In the genomic region with DNA sequence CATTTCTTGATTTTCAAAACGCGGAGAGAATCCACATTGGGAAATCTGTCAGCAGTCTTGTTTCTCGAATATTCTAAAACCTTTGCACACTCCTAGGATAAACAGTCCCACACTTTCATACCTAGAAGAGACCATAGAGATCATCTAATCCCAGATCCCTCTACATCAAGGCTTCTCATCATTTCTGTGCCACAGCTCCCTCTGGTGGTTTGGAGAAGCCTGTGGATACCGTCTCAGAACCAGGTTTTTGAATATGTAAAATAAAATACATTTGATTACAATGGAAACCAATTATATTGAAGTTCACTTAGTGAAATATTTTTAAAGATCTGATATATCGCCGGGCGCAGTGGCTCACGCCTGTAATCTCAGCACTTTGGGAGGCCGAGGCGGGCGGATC, we compare ENCODE assay signal across 8 cellular contexts.
A peak's percentile ranks its signal among the peaks of the same experiment; 100 is the strongest.
DNase-seq lines count a peak whose midpoint lies in the region; ATAC-seq, FAIRE-seq and TF ChIP-seq lines count a peak whose summit lies in the region.

No MANE protein-coding gene starts in this region.

- H3K36me3 ChIP-seq in upper lobe of right lung = no peaks in the 10 kb centered on the region

- TF ChIP-seq POLR2A in A549 (IDR thresholded peaks at IDR 0.05; ENCODE audit: low read length) = no peak

- H3K9me3 ChIP-seq in A549 (peaks cover 6% of the 10 kb centered on the region; the same call in 1 of the 3 replicates), upper lobe of right lung (no peaks in the 10 kb centered on the region)

- H3K4me2 ChIP-seq in A549 = no peak overlapping the region

- peaks cover 2% of the 10 kb centered on the region for H3K27me3 ChIP-seq in foreskin keratinocyte
- H3K27me3 ChIP-seq in upper lobe of right lung = no peaks in the 10 kb centered on the region

- no peak for FAIRE-seq in A549 (lab: Jason Lieb, UNC)

- H3K4me1 ChIP-seq in A549 (no peaks in the 10 kb centered on the region), foreskin keratinocyte (no peaks in the 10 kb centered on the region), upper lobe of right lung (no peaks in the 10 kb centered on the region)

- TF ChIP-seq EP300 in A549 (IDR thresholded peaks at IDR 0.05) = no peak

- intact Hi-C loops in upper lobe of right lung (cut with DNase I) = no loop called here

- H3K27ac ChIP-seq in A549 (no peak overlapping the region), foreskin keratinocyte (no peak overlapping the region), upper lobe of right lung (no peak overlapping the region)

- peak; percentile 29 to 51 for DNase-seq in A549 (ENCODE audit: low read depth in 1 of 2, low spot score in 1 of 2)
- peak; percentile 74 for DNase-seq in SK-MEL-5 (ENCODE audit: low read depth, low spot score)
- DNase-seq in foreskin keratinocyte = peak in 1 of 2 donors; percentile 17
- DNase-seq in upper lobe of right lung = no peak
- no peak for DNase-seq in GM19240 (ENCODE audit: insufficient read length, low spot score)
- DNase-seq in NCI-H146 treated with DMSO at 0.1 percent for 48 hours (lab: John Stamatoyannopoulos, UW; ENCODE audit: unreplicated experiment) = no peak

- peak in 1 of 2 experiments; percentile 81; a peak in 3 of 6 replicates for ATAC-seq in A549
- peak; percentile 48 for ATAC-seq in foreskin keratinocyte
- ATAC-seq in upper lobe of right lung = no peak
- no peak for ATAC-seq in HG03520 (IDR thresholded peaks at IDR 0.05; ENCODE audit: unreplicated experiment)

- TF ChIP-seq CTCF in A549 (IDR thresholded peaks at IDR 0.05) (0 out of 3 replicates have a peak, but pooled peaks have one; percentile 23), GM12872 (IDR thresholded peaks at IDR 0.05; ENCODE audit: insufficient read depth, low read depth, low read length) (peak; percentile 61), foreskin keratinocyte (conservative IDR thresholded peaks at IDR 0.05) (peak; percentile 80), upper lobe of right lung (IDR thresholded peaks at IDR 0.05) (peak; percentile 55)

- H3K4me3 ChIP-seq in A549 (no peak overlapping the region), upper lobe of right lung (no peak overlapping the region)

- POLR2A ChIA-PET in A549 (lab: Yijun Ruan, JAX) = no interaction called here

- CTCF ChIA-PET in A549 (lab: Yijun Ruan, JAX) = interaction anchor here (1.1 to 1.9 kb wide), 4 partner anchors 11 to 457 kb away, joined by 3 to 6 read pairs (median 4); no protein-coding TSS in a partner anchor

- TF ChIP-seq RAD21 in A549 (conservative IDR thresholded peaks at IDR 0.05 in 1 of 2, IDR thresholded peaks at IDR 0.05 in 1 of 2) = peak in 1 of 2 experiments; percentile 48; a peak in 2 of 5 replicates

- WGBS in A549 (ENCODE audit: missing lambda C conversion rate) = 71% methylated on average over 11 of the region's 11 CpGs

- in situ Hi-C loops in SK-MEL-5 (cut with HindIII; ENCODE audit: low pct_unique_long_range_greater_than_20kb, low sequenced_read_pairs) = no loop called here

TF ChIP-seq in A549, 52 proteins besides CTCF, POLR2A, EP300 and RAD21:
- TF ChIP-seq FOSL2 (IDR thresholded peaks at IDR 0.05) = no peak
- TF ChIP-seq FOSL2 (CRISPR knock-in tag; IDR thresholded peaks at IDR 0.05) = no peak
- TF ChIP-seq EHF (CRISPR knock-in tag; IDR thresholded peaks at IDR 0.05) = no peak
- no peak for TF ChIP-seq NPAS2 (CRISPR knock-in tag; IDR thresholded peaks at IDR 0.05; ENCODE audit: borderline replicate concordance)
- TF ChIP-seq HDAC2 (IDR thresholded peaks at IDR 0.05) = no peak
- TF ChIP-seq HOXB13 (CRISPR knock-in tag; IDR thresholded peaks at IDR 0.05; ENCODE audit: low read depth) = no peak
- TF ChIP-seq HOXB5 (CRISPR knock-in tag; IDR thresholded peaks at IDR 0.05) = no peak
- TF ChIP-seq, protein P1, sequence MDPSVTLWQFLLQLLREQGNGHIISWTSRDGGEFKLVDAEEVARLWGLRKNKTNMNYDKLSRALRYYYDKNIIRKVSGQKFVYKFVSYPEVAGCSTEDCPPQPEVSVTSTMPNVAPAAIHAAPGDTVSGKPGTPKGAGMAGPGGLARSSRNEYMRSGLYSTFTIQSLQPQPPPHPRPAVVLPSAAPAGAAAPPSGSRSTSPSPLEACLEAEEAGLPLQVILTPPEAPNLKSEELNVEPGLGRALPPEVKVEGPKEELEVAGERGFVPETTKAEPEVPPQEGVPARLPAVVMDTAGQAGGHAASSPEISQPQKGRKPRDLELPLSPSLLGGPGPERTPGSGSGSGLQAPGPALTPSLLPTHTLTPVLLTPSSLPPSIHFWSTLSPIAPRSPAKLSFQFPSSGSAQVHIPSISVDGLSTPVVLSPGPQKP (IDR thresholded peaks at IDR 0.05; ENCODE audit: low read depth, low read length) = no peak
- TF ChIP-seq, protein P2, sequence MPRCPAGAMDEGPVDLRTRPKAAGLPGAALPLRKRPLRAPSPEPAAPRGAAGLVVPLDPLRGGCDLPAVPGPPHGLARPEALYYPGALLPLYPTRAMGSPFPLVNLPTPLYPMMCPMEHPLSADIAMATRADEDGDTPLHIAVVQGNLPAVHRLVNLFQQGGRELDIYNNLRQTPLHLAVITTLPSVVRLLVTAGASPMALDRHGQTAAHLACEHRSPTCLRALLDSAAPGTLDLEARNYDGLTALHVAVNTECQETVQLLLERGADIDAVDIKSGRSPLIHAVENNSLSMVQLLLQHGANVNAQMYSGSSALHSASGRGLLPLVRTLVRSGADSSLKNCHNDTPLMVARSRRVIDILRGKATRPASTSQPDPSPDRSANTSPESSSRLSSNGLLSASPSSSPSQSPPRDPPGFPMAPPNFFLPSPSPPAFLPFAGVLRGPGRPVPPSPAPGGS (IDR thresholded peaks at IDR 0.05) = no peak
- TF ChIP-seq, protein P3, sequence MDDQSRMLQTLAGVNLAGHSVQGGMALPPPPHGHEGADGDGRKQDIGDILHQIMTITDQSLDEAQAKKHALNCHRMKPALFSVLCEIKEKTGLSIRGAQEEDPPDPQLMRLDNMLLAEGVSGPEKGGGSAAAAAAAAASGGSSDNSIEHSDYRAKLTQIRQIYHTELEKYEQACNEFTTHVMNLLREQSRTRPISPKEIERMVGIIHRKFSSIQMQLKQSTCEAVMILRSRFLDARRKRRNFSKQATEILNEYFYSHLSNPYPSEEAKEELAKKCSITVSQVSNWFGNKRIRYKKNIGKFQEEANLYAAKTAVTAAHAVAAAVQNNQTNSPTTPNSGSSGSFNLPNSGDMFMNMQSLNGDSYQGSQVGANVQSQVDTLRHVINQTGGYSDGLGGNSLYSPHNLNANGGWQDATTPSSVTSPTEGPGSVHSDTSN (IDR thresholded peaks at IDR 0.05) = no peak
- TF ChIP-seq, protein P4, sequence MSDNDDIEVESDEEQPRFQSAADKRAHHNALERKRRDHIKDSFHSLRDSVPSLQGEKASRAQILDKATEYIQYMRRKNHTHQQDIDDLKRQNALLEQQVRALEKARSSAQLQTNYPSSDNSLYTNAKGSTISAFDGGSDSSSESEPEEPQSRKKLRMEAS (IDR thresholded peaks at IDR 0.05) = no peak
- no peak for TF ChIP-seq ZNF302 (CRISPR knock-in tag; IDR thresholded peaks at IDR 0.05)
- TF ChIP-seq ZSCAN20 (CRISPR knock-in tag; IDR thresholded peaks at IDR 0.05) = no peak
- TF ChIP-seq, protein P5, sequence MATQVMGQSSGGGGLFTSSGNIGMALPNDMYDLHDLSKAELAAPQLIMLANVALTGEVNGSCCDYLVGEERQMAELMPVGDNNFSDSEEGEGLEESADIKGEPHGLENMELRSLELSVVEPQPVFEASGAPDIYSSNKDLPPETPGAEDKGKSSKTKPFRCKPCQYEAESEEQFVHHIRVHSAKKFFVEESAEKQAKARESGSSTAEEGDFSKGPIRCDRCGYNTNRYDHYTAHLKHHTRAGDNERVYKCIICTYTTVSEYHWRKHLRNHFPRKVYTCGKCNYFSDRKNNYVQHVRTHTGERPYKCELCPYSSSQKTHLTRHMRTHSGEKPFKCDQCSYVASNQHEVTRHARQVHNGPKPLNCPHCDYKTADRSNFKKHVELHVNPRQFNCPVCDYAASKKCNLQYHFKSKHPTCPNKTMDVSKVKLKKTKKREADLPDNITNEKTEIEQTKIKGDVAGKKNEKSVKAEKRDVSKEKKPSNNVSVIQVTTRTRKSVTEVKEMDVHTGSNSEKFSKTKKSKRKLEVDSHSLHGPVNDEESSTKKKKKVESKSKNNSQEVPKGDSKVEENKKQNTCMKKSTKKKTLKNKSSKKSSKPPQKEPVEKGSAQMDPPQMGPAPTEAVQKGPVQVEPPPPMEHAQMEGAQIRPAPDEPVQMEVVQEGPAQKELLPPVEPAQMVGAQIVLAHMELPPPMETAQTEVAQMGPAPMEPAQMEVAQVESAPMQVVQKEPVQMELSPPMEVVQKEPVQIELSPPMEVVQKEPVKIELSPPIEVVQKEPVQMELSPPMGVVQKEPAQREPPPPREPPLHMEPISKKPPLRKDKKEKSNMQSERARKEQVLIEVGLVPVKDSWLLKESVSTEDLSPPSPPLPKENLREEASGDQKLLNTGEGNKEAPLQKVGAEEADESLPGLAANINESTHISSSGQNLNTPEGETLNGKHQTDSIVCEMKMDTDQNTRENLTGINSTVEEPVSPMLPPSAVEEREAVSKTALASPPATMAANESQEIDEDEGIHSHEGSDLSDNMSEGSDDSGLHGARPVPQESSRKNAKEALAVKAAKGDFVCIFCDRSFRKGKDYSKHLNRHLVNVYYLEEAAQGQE (IDR thresholded peaks at IDR 0.05) = no peak
- no peak for TF ChIP-seq CHD4 (IDR thresholded peaks at IDR 0.05; ENCODE audit: borderline replicate concordance)
- TF ChIP-seq RFX5 (IDR thresholded peaks at IDR 0.05) = no peak
- no peak for TF ChIP-seq FOSB (CRISPR knock-in tag; IDR thresholded peaks at IDR 0.05)
- TF ChIP-seq, protein P6, sequence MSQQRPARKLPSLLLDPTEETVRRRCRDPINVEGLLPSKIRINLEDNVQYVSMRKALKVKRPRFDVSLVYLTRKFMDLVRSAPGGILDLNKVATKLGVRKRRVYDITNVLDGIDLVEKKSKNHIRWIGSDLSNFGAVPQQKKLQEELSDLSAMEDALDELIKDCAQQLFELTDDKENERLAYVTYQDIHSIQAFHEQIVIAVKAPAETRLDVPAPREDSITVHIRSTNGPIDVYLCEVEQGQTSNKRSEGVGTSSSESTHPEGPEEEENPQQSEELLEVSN (IDR thresholded peaks at IDR 0.05; ENCODE audit: borderline replicate concordance, low read depth) = no peak
- TF ChIP-seq RNF2 (IDR thresholded peaks at IDR 0.05; ENCODE audit: borderline replicate concordance, low read depth) = no peak
- TF ChIP-seq, protein P7, sequence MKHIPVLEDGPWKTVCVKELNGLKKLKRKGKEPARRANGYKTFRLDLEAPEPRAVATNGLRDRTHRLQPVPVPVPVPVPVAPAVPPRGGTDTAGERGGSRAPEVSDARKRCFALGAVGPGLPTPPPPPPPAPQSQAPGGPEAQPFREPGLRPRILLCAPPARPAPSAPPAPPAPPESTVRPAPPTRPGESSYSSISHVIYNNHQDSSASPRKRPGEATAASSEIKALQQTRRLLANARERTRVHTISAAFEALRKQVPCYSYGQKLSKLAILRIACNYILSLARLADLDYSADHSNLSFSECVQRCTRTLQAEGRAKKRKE (CRISPR knock-in tag; IDR thresholded peaks at IDR 0.05; ENCODE audit: low read depth) = no peak
- TF ChIP-seq TP53 (CRISPR knock-in tag; IDR thresholded peaks at IDR 0.05) = no peak
TF ChIP-seq in A549: peak in this region for 0.

Comparison
In these comparisons a context has a peak if more than half of its experiments do, and no peak if none do; other contexts are left out.
1. DNase-seq: peak in A549 (2 of 2) and SK-MEL-5 (single experiment); none in upper lobe of right lung (single experiment), GM19240 (single experiment) and NCI-H146 treated with DMSO at 0.1 percent for 48 hours (single experiment).
2. CTCF ChIP-seq: peak in every context shown above with its lines; median percentile 80 in foreskin keratinocyte; 61 in GM12872; 55 in upper lobe of right lung; 23 in A549.